ENCODE assay signal across 9 cellular contexts in genomic region chr22:46777609-46777970, GRCh38.
DNase-seq lines count a peak whose midpoint lies in the region; ATAC-seq and TF ChIP-seq lines count a peak whose summit lies in the region.
"Had no signal": no experiment of that assay in that cellular context is flagged by ENCODE, and none has a peak within 500 bp of the region (broad histone marks: within the 10 kb centered on the region; RNA-seq: fewer than 3 reads in every experiment).

No MANE protein-coding gene starts in this region.

- H3K4me3 ChIP-seq in GM12875 (ENCODE audit: low read depth, low read length) (peak overlapping the region; percentile 34), SK-N-MC (peak overlapping the region; percentile 28; the same call in 1 of the 2 replicates)

- no peak for TF ChIP-seq CTCF in GM12875 (IDR thresholded peaks at IDR 0.05; ENCODE audit: borderline replicate concordance, insufficient read depth, low read depth, low read length)

- ATAC-seq in GM21723 (IDR thresholded peaks at IDR 0.05; ENCODE audit: unreplicated experiment) (no peak), GM19395 (IDR thresholded peaks at IDR 0.05; ENCODE audit: unreplicated experiment) (no peak)
- ATAC-seq: Panc1 had no signal

- DNase-seq in SK-N-MC (ENCODE audit: low read depth, low spot score) (no peak), caudate nucleus (lab: John Stamatoyannopoulos, UW) (peak in 9 of 61 donors; percentile 25 to 50 (median 30)), DMS153 treated with DMSO at 0.1 percent for 48 hours (lab: John Stamatoyannopoulos, UW; ENCODE audit: unreplicated experiment) (no peak), DMS53 treated with DMSO at 0.1 percent for 48 hours (lab: John Stamatoyannopoulos, UW; ENCODE audit: unreplicated experiment) (no peak)
- peak in 2 of 3 donors; percentile 24 to 32 for DNase-seq in stimulated activated CD4-positive, alpha-beta T cell treated with anti-CD3 and anti-CD28 coated beads, Interleukin-12 subunit alpha, Interleukin-12 subunit beta, amount 100 ng/mL, for 48 hours (ENCODE audit: low read depth in 2 of 3, low spot score in 1 of 3)

- H3K36me3 ChIP-seq in SK-N-MC (ENCODE audit: insufficient read depth, low read length) = no peaks in the 10 kb centered on the region

- H3K9me3 ChIP-seq in SK-N-MC (ENCODE audit: low read depth, low read length) = no peaks in the 10 kb centered on the region

- peak overlapping the region; percentile 60 for H3K27ac ChIP-seq in SK-N-MC
- peak overlapping the region; percentile 38 for H3K27ac ChIP-seq in caudate nucleus (ENCODE audit: low read depth, low read length)

- peak overlapping the region; percentile 32 for H3K9ac ChIP-seq in SK-N-MC (ENCODE audit: insufficient read length)

Comparison
In these comparisons a context has a peak if more than half of its experiments do, and no peak if none do; other contexts are left out.
1. DNase-seq: peak in stimulated activated CD4-positive, alpha-beta T cell treated with anti-CD3 and anti-CD28 coated beads, Interleukin-12 subunit alpha, Interleukin-12 subunit beta, amount 100 ng/mL, for 48 hours (2 of 3); none in SK-N-MC (single experiment), DMS153 treated with DMSO at 0.1 percent for 48 hours (single experiment) and DMS53 treated with DMSO at 0.1 percent for 48 hours (single experiment).